Comparison of ENCODE assay signal across 15 cellular contexts in genomic region chr11:3652514-3652913, GRCh38. TPM values are rescaled to one million over a fixed set of nuclear protein-coding genes. Genes with fewer than 3 reads are reported as not detected.
"Had no signal": no experiment of that assay in that cellular context is flagged by ENCODE, and none has a peak within 500 bp of the region (broad histone marks: within the 10 kb centered on the region; RNA-seq: fewer than 3 reads in every experiment).

No MANE protein-coding gene starts in this region.

RNA-seq across cellular contexts. Expression of gene ART1, which starts 7.6 kb away (rescaled TPM):
- total RNA-seq: activated B cell treated with CpG ODN at 0.5 μM for 24 hours; activated CD4-positive, alpha-beta memory T cell treated with anti-CD3 and anti-CD28 coated beads for 36 hours; activated CD4-positive, alpha-beta memory T cell treated with anti-CD3 and anti-CD28 coated beads, Interleukin-2, amount 10 ng/mL, durations not matched to agents 7 days and 5 days; activated CD4-positive, alpha-beta T cell treated with anti-CD3 and anti-CD28 coated beads for 36 hours; activated CD4-positive, alpha-beta T cell treated with anti-CD3 and anti-CD28 coated beads, Interleukin-2, amount 10 ng/mL, durations not matched to agents 24 days and 14 days; activated CD4-positive, alpha-beta T cell treated with anti-CD3 and anti-CD28 coated beads, Interleukin-2, amount 10 ng/mL, durations not matched to agents 7 days and 5 days; activated CD8-positive, alpha-beta memory T cell treated with anti-CD3 and anti-CD28 coated beads for 36 hours; activated CD8-positive, alpha-beta memory T cell treated with anti-CD3 and anti-CD28 coated beads, Interleukin-2, amount 10 ng/mL, durations not matched to agents 7 days and 5 days; activated CD8-positive, alpha-beta T cell treated with anti-CD3 and anti-CD28 coated beads for 36 hours; activated CD8-positive, alpha-beta T cell treated with anti-CD3 and anti-CD28 coated beads, Interleukin-2, amount 10 ng/mL, durations not matched to agents 7 days and 5 days; T-cell; T-helper 1 cell treated with Interleukin-12 subunit alpha and Interleukin-12 subunit beta and Interleukin-4 antibody, amounts not matched to agents 30 ng/mL and 1 ng/mL, for 36 hours; T-helper 17 cell; T-helper 2 cell treated with Interferon-gamma antibody and Interleukin-4, amounts not matched to agents 100 ng/mL and 5 ng/mL, for 36 hours; WTC11 had no signal

RNA-seq across cellular contexts. Expression of gene ART5, which starts 10.7 kb away (rescaled TPM):
- total RNA-seq: activated B cell treated with CpG ODN at 0.5 μM for 24 hours; activated CD4-positive, alpha-beta memory T cell treated with anti-CD3 and anti-CD28 coated beads for 36 hours; activated CD4-positive, alpha-beta memory T cell treated with anti-CD3 and anti-CD28 coated beads, Interleukin-2, amount 10 ng/mL, durations not matched to agents 7 days and 5 days; activated CD4-positive, alpha-beta T cell treated with anti-CD3 and anti-CD28 coated beads, Interleukin-2, amount 10 ng/mL, durations not matched to agents 24 days and 14 days; activated CD4-positive, alpha-beta T cell treated with anti-CD3 and anti-CD28 coated beads, Interleukin-2, amount 10 ng/mL, durations not matched to agents 7 days and 5 days; activated CD8-positive, alpha-beta memory T cell treated with anti-CD3 and anti-CD28 coated beads for 36 hours; activated CD8-positive, alpha-beta memory T cell treated with anti-CD3 and anti-CD28 coated beads, Interleukin-2, amount 10 ng/mL, durations not matched to agents 7 days and 5 days; activated CD8-positive, alpha-beta T cell treated with anti-CD3 and anti-CD28 coated beads for 36 hours; activated CD8-positive, alpha-beta T cell treated with anti-CD3 and anti-CD28 coated beads, Interleukin-2, amount 10 ng/mL, durations not matched to agents 7 days and 5 days; T-cell; T-helper 1 cell treated with Interleukin-12 subunit alpha and Interleukin-12 subunit beta and Interleukin-4 antibody, amounts not matched to agents 30 ng/mL and 1 ng/mL, for 36 hours; T-helper 17 cell; T-helper 2 cell treated with Interferon-gamma antibody and Interleukin-4, amounts not matched to agents 100 ng/mL and 5 ng/mL, for 36 hours had no signal
